Comparison of ENCODE assay signal across 1 cellular context in genomic region chr7:1860881-1861798, GRCh38.
A peak's percentile ranks its signal among the peaks of the same experiment; 100 is the strongest.
TF ChIP-seq lines count a peak whose summit lies in the region.

No MANE protein-coding gene starts in this region.

TF ChIP-seq in liver, 16 proteins besides CTCF, POLR2A, EP300 and RAD21:
- TF ChIP-seq YY1 (IDR thresholded peaks at IDR 0.05) (peak; percentile 63), REST (IDR thresholded peaks at IDR 0.05) (peak; percentile 80), RXRA (IDR thresholded peaks at IDR 0.05) (peak; percentile 33 to 41), SP1 (IDR thresholded peaks at IDR 0.05) (peak; percentile 73), HNF4A (conservative IDR thresholded peaks at IDR 0.05) (peak; percentile 27 to 39)
